In the genomic region with DNA sequence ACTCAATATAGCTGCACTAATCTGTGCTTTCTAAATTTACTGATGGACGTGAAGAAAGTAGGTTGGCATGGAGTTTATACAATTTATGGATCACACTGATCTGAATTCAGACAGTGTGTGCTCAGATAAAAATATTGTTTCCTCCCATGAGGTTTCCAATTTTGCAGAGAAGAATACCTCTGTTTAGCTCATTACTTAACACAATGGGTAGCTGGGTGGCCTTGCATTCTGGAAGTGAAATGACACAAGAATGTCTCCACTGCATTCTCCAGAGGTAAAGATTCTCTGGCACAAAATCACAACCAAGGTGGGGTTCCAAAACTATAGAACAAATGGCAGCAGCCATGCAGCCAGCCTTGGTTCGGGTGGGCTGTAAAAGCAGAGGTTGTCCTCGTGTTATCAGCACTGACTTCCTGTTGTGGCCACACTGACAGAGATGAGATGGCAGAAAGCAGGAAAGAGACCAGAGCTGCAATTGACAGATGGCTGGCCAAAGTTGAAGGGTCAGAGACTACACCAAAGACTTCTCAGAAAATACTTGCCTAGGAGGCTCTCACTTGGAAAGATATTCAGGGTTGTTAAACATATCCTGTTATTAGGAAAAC, we compare ENCODE assay signal across 10 cellular contexts. TPM values are rescaled to one million over a fixed set of nuclear protein-coding genes. Genes with fewer than 3 reads are reported as not detected.
A peak's percentile ranks its signal among the peaks of the same experiment; 100 is the strongest.
DNase-seq lines count a peak whose midpoint lies in the region; ATAC-seq lines count a peak whose summit lies in the region.
"Had no signal": no experiment of that assay in that cellular context is flagged by ENCODE, and none has a peak within 500 bp of the region (broad histone marks: within the 10 kb centered on the region; RNA-seq: fewer than 3 reads in every experiment).

No MANE protein-coding gene starts in this region.

- H3K27ac ChIP-seq in Karpas-422 (ENCODE audit: low read length): no peak overlapping the region
- H3K27ac ChIP-seq in mesenchymal stem cell (ENCODE audit: low read length, poor library complexity, severe bottlenecking): no peak overlapping the region

- H2AFZ ChIP-seq in Karpas-422 (ENCODE audit: low read length): peak overlapping the region; percentile 27; the same call in 1 of the 2 replicates
- H2AFZ ChIP-seq in mesenchymal stem cell (ENCODE audit: low read depth, low read length): peak overlapping the region; percentile 54

- no peaks in the 10 kb centered on the region for H3K27me3 ChIP-seq in Karpas-422 (ENCODE audit: low read length)
- H3K27me3 ChIP-seq in mesenchymal stem cell (ENCODE audit: control insufficient read depth in 1 of 2, insufficient read depth in 1 of 2, low read length in 2 of 2): no peaks in the 10 kb centered on the region

- no peak overlapping the region for H4K91ac ChIP-seq in mesenchymal stem cell (ENCODE audit: low read length)

- H3K18ac ChIP-seq in mesenchymal stem cell (ENCODE audit: low read depth in 1 of 2, low read length in 2 of 2): no peak overlapping the region

- H3K36me3 ChIP-seq in Karpas-422 (ENCODE audit: insufficient read depth, low read length): no peaks in the 10 kb centered on the region
- H3K36me3 ChIP-seq in mesenchymal stem cell (ENCODE audit: control insufficient read depth in 1 of 2, insufficient read depth in 2 of 2, low read depth in 1 of 2, low read length in 2 of 2): no peaks in the 10 kb centered on the region

- no peak for DNase-seq in Karpas-422
- peak; percentile 21 for DNase-seq in mesenchymal stem cell
- DNase-seq in cerebellar cortex (ENCODE audit: low spot score): no peak
- DNase-seq in NCI-H2227 treated with DMSO at 0.1 percent for 48 hours (lab: John Stamatoyannopoulos, UW): no peak
- no peak for DNase-seq in Ammon's horn (ENCODE audit: low spot score)
- no peak for DNase-seq in HK-2 (ENCODE audit: unreplicated experiment)
- DNase-seq: left cardiac atrium, NCI-H1930 had no signal

- H3K9me3 ChIP-seq in Karpas-422 (ENCODE audit: low read length): no peaks in the 10 kb centered on the region
- no peaks in the 10 kb centered on the region for H3K9me3 ChIP-seq in mesenchymal stem cell (ENCODE audit: control insufficient read depth, low read length)

- H3K4me2 ChIP-seq in Karpas-422 (ENCODE audit: low read depth, low read length, poor library complexity, severe bottlenecking): no peak overlapping the region
- no peak overlapping the region for H3K4me2 ChIP-seq in mesenchymal stem cell (ENCODE audit: low read length, poor library complexity, severe bottlenecking)

- H3K4me3 ChIP-seq in Karpas-422 (ENCODE audit: low read length): no peak overlapping the region
- H3K4me3 ChIP-seq in mesenchymal stem cell (ENCODE audit: insufficient read depth in 1 of 2, low read depth in 1 of 2, low read length in 2 of 2): no peak overlapping the region

- no peaks in the 10 kb centered on the region for H3K4me1 ChIP-seq in Karpas-422 (ENCODE audit: low read length)
- no peaks in the 10 kb centered on the region for H3K4me1 ChIP-seq in mesenchymal stem cell (ENCODE audit: control insufficient read depth, insufficient read depth, low read depth, low read length)

- no peaks in the 10 kb centered on the region for H3K79me1 ChIP-seq in mesenchymal stem cell (replicated peaks; ENCODE audit: low read length, poor library complexity, severe bottlenecking)

- no peak overlapping the region for H2BK120ac ChIP-seq in mesenchymal stem cell (ENCODE audit: low read depth, low read length)

- H3K14ac ChIP-seq in mesenchymal stem cell (ENCODE audit: low read length in 2 of 2): no peak overlapping the region

- no peaks in the 10 kb centered on the region for H3K79me2 ChIP-seq in Karpas-422 (ENCODE audit: low read length)

- H3K9ac ChIP-seq in Karpas-422 (ENCODE audit: low read length) (no peak overlapping the region), mesenchymal stem cell (ENCODE audit: low read length) (no peak overlapping the region)

- H4K20me1 ChIP-seq in Karpas-422 (ENCODE audit: insufficient read depth, low read depth, low read length): no peaks in the 10 kb centered on the region

- H2BK5ac ChIP-seq in mesenchymal stem cell (ENCODE audit: low read depth, low read length, poor library complexity, severe bottlenecking): no peak overlapping the region

- ATAC-seq in GM18870 (IDR thresholded peaks at IDR 0.05; ENCODE audit: unreplicated experiment) (peak; percentile 90), HG02571 (IDR thresholded peaks at IDR 0.05; ENCODE audit: unreplicated experiment) (peak; percentile 73)

- no peak overlapping the region for H3K23ac ChIP-seq in mesenchymal stem cell (ENCODE audit: low read length in 2 of 2)

- H3K9me2 ChIP-seq in Karpas-422 (replicated peaks; ENCODE audit: insufficient read depth, low read length): no peaks in the 10 kb centered on the region

- H2BK15ac ChIP-seq in mesenchymal stem cell (ENCODE audit: low read depth, poor library complexity, severe bottlenecking): no peak overlapping the region

- no peak overlapping the region for H2BK12ac ChIP-seq in mesenchymal stem cell (ENCODE audit: low read length in 2 of 2)

- H3K4ac ChIP-seq in mesenchymal stem cell (ENCODE audit: low read depth in 1 of 2, low read length in 2 of 2): no peak overlapping the region

- WGBS in mesenchymal stem cell: 32% methylated on average over 3 of the region's 3 CpGs

- no peak overlapping the region for H2AK5ac ChIP-seq in mesenchymal stem cell (ENCODE audit: low read length, severe bottlenecking)

- H4K8ac ChIP-seq in mesenchymal stem cell (ENCODE audit: low read length): no peak overlapping the region

RNA-seq across cellular contexts. Expression of a gene that starts 50.2 kb away (rescaled TPM):
- total RNA-seq in Karpas-422 (2014; rRNA removed; shearing (Covaris generic); ENCODE audit: low replicate concordance): 74.7 and 120 TPM in 2 replicates
- polyA plus RNA-seq in mesenchymal stem cell (2013, experiment 1 of 2): 68.6 TPM
- 75.4 TPM for polyA plus RNA-seq in mesenchymal stem cell (2013, experiment 2 of 2)
